ENCODE assay signal across 16 cellular contexts in genomic region chr10:14349081-14349480, GRCh38.
"Had no signal": no experiment of that assay in that cellular context is flagged by ENCODE, and none has a peak within 500 bp of the region (broad histone marks: within the 10 kb centered on the region; RNA-seq: fewer than 3 reads in every experiment).

No MANE protein-coding gene starts in this region.

- H3K4me3 Mint-ChIP-seq: activated B cell treated with CpG ODN at 0.5 μM for 24 hours; activated CD4-positive, alpha-beta T cell treated with anti-CD3 and anti-CD28 coated beads, Interleukin-2, amount 10 ng/mL, durations not matched to agents 24 days and 14 days; activated naive CD4-positive, alpha-beta T cell treated with anti-CD3 and anti-CD28 coated beads for 36 hours; activated T-helper 17 cell treated with anti-CD3 and anti-CD28 coated beads, Interleukin-2, amount 50 U/mL, for 72 hours; brain; dendritic cell treated with granulocyte-macrophage colony-stimulating factor and Interleukin-4, amounts not matched to agents 40 ng/mL and 50 ng/mL, for 4 days; effector memory CD8-positive, alpha-beta T cell; naive thymus-derived CD8-positive, alpha-beta T cell; stimulated activated naive B cell treated with anti-CD40 and anti-IgM and Interleukin-4, amounts not matched to agents 10 μg/mL and 1 μg/mL and 100 μg/mL, for 72 hours had no signal

- H3K27ac ChIP-seq: sigmoid colon, suprapubic skin had no signal

- DNase-seq: activated B cell treated with CpG ODN at 0.5 μM for 24 hours; activated CD4-positive, alpha-beta T cell treated with anti-CD3 and anti-CD28 coated beads, Interleukin-2, amount 10 ng/mL, durations not matched to agents 24 days and 14 days; activated naive CD4-positive, alpha-beta T cell treated with anti-CD3 and anti-CD28 coated beads for 36 hours; cerebellar nuclear complex; effector memory CD8-positive, alpha-beta T cell; left cardiac atrium; mucosa of descending colon; naive thymus-derived CD8-positive, alpha-beta T cell; sigmoid colon; stimulated activated CD4-positive, alpha-beta T cell treated with anti-CD3 and anti-CD28 coated beads, Interleukin-2, amount 100 ng/mL, for 24 hours; stimulated activated naive B cell treated with anti-CD40 and anti-IgM and Interleukin-4, amounts not matched to agents 10 μg/mL and 1 μg/mL and 100 μg/mL, for 72 hours; T-helper 2 cell had no signal

- H3K4me1 Mint-ChIP-seq: activated B cell treated with CpG ODN at 0.5 μM for 24 hours; activated CD4-positive, alpha-beta T cell treated with anti-CD3 and anti-CD28 coated beads, Interleukin-2, amount 10 ng/mL, durations not matched to agents 24 days and 14 days; activated T-helper 17 cell treated with anti-CD3 and anti-CD28 coated beads, Interleukin-2, amount 50 U/mL, for 72 hours; naive thymus-derived CD8-positive, alpha-beta T cell; stimulated activated naive B cell treated with anti-CD40 and anti-IgM and Interleukin-4, amounts not matched to agents 10 μg/mL and 1 μg/mL and 100 μg/mL, for 72 hours had no signal

- H3K36me3 Mint-ChIP-seq: brain; naive thymus-derived CD8-positive, alpha-beta T cell; stimulated activated naive B cell treated with anti-CD40 and anti-IgM and Interleukin-4, amounts not matched to agents 10 μg/mL and 1 μg/mL and 100 μg/mL, for 72 hours had no signal

- H3K9me3 Mint-ChIP-seq: activated B cell treated with CpG ODN at 0.5 μM for 24 hours; activated CD4-positive, alpha-beta T cell treated with anti-CD3 and anti-CD28 coated beads, Interleukin-2, amount 10 ng/mL, durations not matched to agents 24 days and 14 days; activated naive CD4-positive, alpha-beta T cell treated with anti-CD3 and anti-CD28 coated beads for 36 hours; activated T-helper 17 cell treated with anti-CD3 and anti-CD28 coated beads, Interleukin-2, amount 50 U/mL, for 72 hours; dendritic cell treated with granulocyte-macrophage colony-stimulating factor and Interleukin-4, amounts not matched to agents 40 ng/mL and 50 ng/mL, for 4 days; effector memory CD8-positive, alpha-beta T cell; naive thymus-derived CD8-positive, alpha-beta T cell; stimulated activated naive B cell treated with anti-CD40 and anti-IgM and Interleukin-4, amounts not matched to agents 10 μg/mL and 1 μg/mL and 100 μg/mL, for 72 hours had no signal

- H3K27ac Mint-ChIP-seq: activated B cell treated with CpG ODN at 0.5 μM for 24 hours; activated CD4-positive, alpha-beta T cell treated with anti-CD3 and anti-CD28 coated beads, Interleukin-2, amount 10 ng/mL, durations not matched to agents 24 days and 14 days; activated naive CD4-positive, alpha-beta T cell treated with anti-CD3 and anti-CD28 coated beads for 36 hours; activated T-helper 17 cell treated with anti-CD3 and anti-CD28 coated beads, Interleukin-2, amount 50 U/mL, for 72 hours; dendritic cell treated with granulocyte-macrophage colony-stimulating factor and Interleukin-4, amounts not matched to agents 40 ng/mL and 50 ng/mL, for 4 days; effector memory CD8-positive, alpha-beta T cell; naive thymus-derived CD8-positive, alpha-beta T cell; stimulated activated naive B cell treated with anti-CD40 and anti-IgM and Interleukin-4, amounts not matched to agents 10 μg/mL and 1 μg/mL and 100 μg/mL, for 72 hours had no signal

- ATAC-seq: activated T-helper 17 cell treated with anti-CD3 and anti-CD28 coated beads, Interleukin-2, amount 50 U/mL, for 72 hours; effector memory CD8-positive, alpha-beta T cell; left cardiac atrium; mucosa of descending colon; naive thymus-derived CD8-positive, alpha-beta T cell; stimulated activated naive B cell treated with anti-CD40 and anti-IgM and Interleukin-4, amounts not matched to agents 10 μg/mL and 1 μg/mL and 100 μg/mL, for 72 hours had no signal
